Comparison of ENCODE assay signal across 9 cellular contexts in genomic region chr12:124684496-124684895, GRCh38.
DNase-seq lines count a peak whose midpoint lies in the region; ATAC-seq, FAIRE-seq and TF ChIP-seq lines count a peak whose summit lies in the region.
"Had no signal": no experiment of that assay in that cellular context is flagged by ENCODE, and none has a peak within 500 bp of the region (broad histone marks: within the 10 kb centered on the region; RNA-seq: fewer than 3 reads in every experiment).

No MANE protein-coding gene starts in this region.

- H3K27ac ChIP-seq in rectal smooth muscle tissue (ENCODE audit: low read depth, low read length) (peak overlapping the region; percentile 89), H9 (ENCODE audit: insufficient read length, low read depth, low read length) (no peak overlapping the region)

- peaks cover 4 to 10% of the 10 kb centered on the region in 2 donors for H3K36me3 Mint-ChIP-seq in CD14-positive monocyte
- no peaks in the 10 kb centered on the region; a peak in 1 of 7 replicates for H3K36me3 Mint-ChIP-seq in H9 (ENCODE audit: insufficient read depth in 1 of 3, low read depth in 3 of 3)

- H3K4me1 Mint-ChIP-seq in CD14-positive monocyte (peaks cover 86% of the 10 kb centered on the region), H9 (peaks cover 39 to 50% of the 10 kb centered on the region in 2 experiments)

- H3K4me1 ChIP-seq in rectal smooth muscle tissue (ENCODE audit: control insufficient read depth, insufficient read depth, low read length) (peaks cover 42% of the 10 kb centered on the region), H9 (ENCODE audit: insufficient read depth, low read length) (no peaks in the 10 kb centered on the region; the same call in 1 of the 2 replicates)

- no peak overlapping the region for H2BK20ac ChIP-seq in H9 (ENCODE audit: low read depth, low read length, poor library complexity, severe bottlenecking)

- intact Hi-C loops in CD14-positive monocyte (cut with micrococcal nuclease) = loop anchor here (5.0 to 10.0 kb wide), 6 partner anchors 38 to 290 kb away; partner anchors contain the start of gene NCOR2 (in 1 of the 2)

- no peak overlapping the region for H3K23ac ChIP-seq in H9 (ENCODE audit: insufficient read length, low read depth, low read length)

- H3K27me3 Mint-ChIP-seq in CD14-positive monocyte (ENCODE audit: low read depth in 3 of 3) = peaks cover 0 to 2% (median 0%) of the 10 kb centered on the region in 3 donors
- H3K27me3 Mint-ChIP-seq in H9 (ENCODE audit: low read depth) = no peaks in the 10 kb centered on the region; the same call in 1 of the 2 replicates

- no peak overlapping the region for H4K8ac ChIP-seq in H9 (replicated peaks; ENCODE audit: insufficient read length, low read depth, low read length)

- ATAC-seq in SK-N-SH treated with all-trans-retinoic acid at 6 μM for 48 hours = peak; percentile 36

- H3K79me1 ChIP-seq in H9 (ENCODE audit: insufficient read depth, low read depth, low read length, poor library complexity, severe bottlenecking) = no peaks in the 10 kb centered on the region

- H4K91ac ChIP-seq in H9 (ENCODE audit: insufficient read length, low read depth, low read length) = no peak overlapping the region

- H2BK12ac ChIP-seq in H9 (ENCODE audit: insufficient read length, low read depth, low read length) = no peak overlapping the region

- H3K4ac ChIP-seq in H9 (ENCODE audit: low read depth, low read length) = no peak overlapping the region

- no peaks in the 10 kb centered on the region for H3K23me2 ChIP-seq in H9 (ENCODE audit: insufficient read length, low read depth, low read length, poor library complexity, severe bottlenecking)

- H2BK5ac ChIP-seq in H9 (ENCODE audit: insufficient read length, low read length) = no peak overlapping the region

- no peaks in the 10 kb centered on the region for H3K36me3 ChIP-seq in rectal smooth muscle tissue (ENCODE audit: control insufficient read depth, insufficient read depth, low read length)

- H3K4me3 Mint-ChIP-seq in CD14-positive monocyte = peak overlapping the region; percentile 41 to 65
- no peak overlapping the region for H3K4me3 Mint-ChIP-seq in H9

- DNase-seq in CD14-positive monocyte (ENCODE audit: low spot score) = no peak
- DNase-seq in fibroblast of villous mesenchyme (ENCODE audit: low read depth) = peak; percentile 50
- DNase-seq in stimulated activated CD8-positive, alpha-beta memory T cell treated with anti-CD3 and anti-CD28 coated beads, Interleukin-4, amount 100 ng/mL, for 48 hours = no peak
- DNase-seq in H9 = no peak
- no peak for DNase-seq in NCI-H748 (lab: John Stamatoyannopoulos, UW; ENCODE audit: unreplicated experiment)
- no peak for DNase-seq in RCC 7860 (ENCODE audit: low spot score)
- DNase-seq: activated CD8-positive, alpha-beta memory T cell treated with anti-CD3 and anti-CD28 coated beads, Interleukin-2, amount 50 U/mL, for 48 hours had no signal

- peak overlapping the region; percentile 22 for H3K4me3 ChIP-seq in fibroblast of villous mesenchyme (ENCODE audit: low read depth, low read length)
- no peak overlapping the region for H3K4me3 ChIP-seq in rectal smooth muscle tissue (ENCODE audit: low read length)

- H3K4me2 ChIP-seq in H9 (ENCODE audit: insufficient read depth, insufficient read length, low read length) = no peak overlapping the region

- H3K18ac ChIP-seq in H9 (ENCODE audit: insufficient read length, low read depth, low read length) = no peak overlapping the region

- peak overlapping the region; percentile 36 for H3K9ac ChIP-seq in rectal smooth muscle tissue (ENCODE audit: low read length)
- no peak overlapping the region for H3K9ac ChIP-seq in H9 (ENCODE audit: extremely low read depth, insufficient read length, low read length)

- H3K27ac Mint-ChIP-seq in CD14-positive monocyte = peak overlapping the region; percentile 67 to 96 (median 90)
- no peak overlapping the region for H3K27ac Mint-ChIP-seq in H9

- H3K79me2 ChIP-seq in H9 (ENCODE audit: insufficient read depth, low read length) = no peaks in the 10 kb centered on the region

- no peak overlapping the region for H2AFZ ChIP-seq in H9 (ENCODE audit: low read length)

- TF ChIP-seq CTCF in CD14-positive monocyte (IDR thresholded peaks at IDR 0.05) (no peak), fibroblast of villous mesenchyme (IDR thresholded peaks at IDR 0.05; ENCODE audit: insufficient read depth, low read depth, low read length) (no peak), H9 (conservative IDR thresholded peaks at IDR 0.05) (no peak)

- H4K20me1 ChIP-seq in H9 (ENCODE audit: control insufficient read depth, insufficient read depth, insufficient read length) = no peaks in the 10 kb centered on the region

- H3K9me3 Mint-ChIP-seq in CD14-positive monocyte (peaks cover 0 to 10% (median 5%) of the 10 kb centered on the region in 7 donors), H9 (peaks cover 2 to 5% of the 10 kb centered on the region in 2 experiments; a peak in 2 of 5 replicates)

- H3K27me3 ChIP-seq in rectal smooth muscle tissue (ENCODE audit: control insufficient read depth, insufficient read depth, low read length) (no peaks in the 10 kb centered on the region), H9 (ENCODE audit: insufficient read depth, low read length) (no peaks in the 10 kb centered on the region)

- no peak overlapping the region for H2BK120ac ChIP-seq in H9 (ENCODE audit: low read depth, low read length, poor library complexity, severe bottlenecking)

- H3K56ac ChIP-seq in H9 (ENCODE audit: insufficient read length, low read depth, low read length) = no peak overlapping the region

- no peak overlapping the region for H3K14ac ChIP-seq in H9 (ENCODE audit: insufficient read depth, low read length)

- no peak overlapping the region for H4K5ac ChIP-seq in H9 (ENCODE audit: insufficient read length, low read depth, low read length)

- WGBS in H9 (ENCODE audit: extremely low coverage, insufficient read length, low lambda C conversion rate) = no CpG with 5 or more reads among the region's 7 CpGs

- H2BK15ac ChIP-seq in H9 (ENCODE audit: low read depth, low read length) = no peak overlapping the region

- no peak overlapping the region for H2AK5ac ChIP-seq in H9 (ENCODE audit: insufficient read length, low read length)

- H3K9me3 ChIP-seq in H9 (ENCODE audit: control insufficient read depth, low read depth, low read length) = no peaks in the 10 kb centered on the region

- FAIRE-seq in RCC 7860 (lab: Jason Lieb, UNC) = no peak

- H3T11ph ChIP-seq in H9 (ENCODE audit: low read length) = no peak overlapping the region

TF ChIP-seq in SK-N-SH treated with all-trans-retinoic acid at 6 μM for 48 hours, 23 proteins besides CTCF, POLR2A, EP300 and RAD21:
- TF ChIP-seq CSDC2 (CRISPR knock-in tag; IDR thresholded peaks at IDR 0.05) = no peak
- TF ChIP-seq TCF4 (CRISPR knock-in tag; IDR thresholded peaks at IDR 0.05; ENCODE audit: borderline replicate concordance) = peak; percentile 54; the same call in 1 of the 2 replicates
- TF ChIP-seq SNAI2 (CRISPR knock-in tag; IDR thresholded peaks at IDR 0.05) = 0 out of 2 replicates have a peak, but pooled peaks have one; percentile 42

Comparison
In these comparisons a context has a peak if more than half of its experiments do, and no peak if none do; other contexts are left out.
1. H3K27ac Mint-ChIP-seq: peak in CD14-positive monocyte (7 of 7); none in H9 (0 of 3).
2. H3K4me3 Mint-ChIP-seq: peak in CD14-positive monocyte (2 of 2); none in H9 (0 of 2).